Comparison of ENCODE assay signal across 12 cellular contexts in the genomic region with DNA sequence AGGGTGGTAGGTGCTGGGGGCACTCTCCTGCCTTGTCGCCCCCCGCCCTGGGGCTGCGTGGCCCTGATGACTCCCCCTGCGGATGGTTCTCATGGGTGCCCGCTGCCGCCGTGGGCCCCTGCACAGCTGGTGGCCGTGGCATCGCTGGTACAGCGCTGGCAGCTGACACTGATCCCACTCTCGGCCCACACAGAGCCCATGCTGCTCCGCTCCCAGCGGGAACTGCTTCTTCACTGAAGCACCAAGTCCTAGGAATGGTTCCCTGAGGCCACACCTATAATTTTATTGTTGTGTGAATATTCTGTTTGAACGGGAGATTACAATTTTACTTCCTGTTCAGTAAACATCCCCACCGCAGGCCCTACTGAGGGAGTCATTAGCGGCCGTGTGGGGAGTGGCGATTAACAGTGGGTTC.
A peak's percentile ranks its signal among the peaks of the same experiment; 100 is the strongest.
DNase-seq lines count a peak whose midpoint lies in the region; ATAC-seq and TF ChIP-seq lines count a peak whose summit lies in the region.
"Had no signal": no experiment of that assay in that cellular context is flagged by ENCODE, and none has a peak within 500 bp of the region (broad histone marks: within the 10 kb centered on the region; RNA-seq: fewer than 3 reads in every experiment).

No MANE protein-coding gene starts in this region.

- no TSS peak for BruUV-seq in PC-3 (replicated peaks; lab: Mats Ljungman, UMichigan)

- H3K79me2 ChIP-seq in PC-3 (ENCODE audit: low read length) (no peaks in the 10 kb centered on the region), hepatocyte (no peaks in the 10 kb centered on the region)

- H3K27ac Mint-ChIP-seq in stimulated activated naive CD8-positive, alpha-beta T cell treated with anti-CD3 and anti-CD28 coated beads, Interleukin-15, amount 100 ng/mL, for 72 hours, result peak overlapping the region in 1 of 2 donors; percentile 48
- H3K27ac Mint-ChIP-seq: activated naive CD4-positive, alpha-beta T cell treated with anti-CD3 and anti-CD28 coated beads for 36 hours; mesothelial cell of epicardium had no signal

- H3K27ac ChIP-seq in PC-3 (ENCODE audit: low read length), result no peak overlapping the region
- no peak overlapping the region for H3K27ac ChIP-seq in hepatocyte
- H3K27ac ChIP-seq: right lobe of liver had no signal

- TF ChIP-seq CTCF in PC-3 (conservative IDR thresholded peaks at IDR 0.05; ENCODE audit: low read depth, low read length), result no peak
- TF ChIP-seq CTCF in hepatocyte (IDR thresholded peaks at IDR 0.05; ENCODE audit: poor library complexity), result no peak

- H3K36me3 ChIP-seq in PC-3 (ENCODE audit: low read depth, low read length) (no peaks in the 10 kb centered on the region), hepatocyte (replicated peaks; ENCODE audit: insufficient read depth, low read depth) (no peaks in the 10 kb centered on the region)
- H3K36me3 ChIP-seq: right lobe of liver, tibial nerve had no signal

- CTCF ChIA-PET in PC-3 (lab: Charles Lee), result no interaction called here

- H3K27me3 ChIP-seq in PC-3 (ENCODE audit: low read length) (no peaks in the 10 kb centered on the region), hepatocyte (no peaks in the 10 kb centered on the region)
- H3K27me3 ChIP-seq: right lobe of liver had no signal

- peaks cover 40% of the 10 kb centered on the region for H3K4me1 ChIP-seq in PC-3 (ENCODE audit: insufficient read depth, low read length)
- H3K4me1 ChIP-seq in hepatocyte (ENCODE audit: insufficient read depth), result peaks cover 4% of the 10 kb centered on the region
- H3K4me1 ChIP-seq: right lobe of liver had no signal

- 81% methylated on average over 18 of the region's 18 CpGs for WGBS in hepatocyte (ENCODE audit: low lambda C conversion rate, missing lambda C conversion rate)

- DNase-seq in stimulated activated naive CD8-positive, alpha-beta T cell treated with anti-CD3 and anti-CD28 coated beads, Interleukin-15, amount 100 ng/mL, for 72 hours, result no peak
- no peak for DNase-seq in stimulated activated naive CD8-positive, alpha-beta T cell treated with anti-CD3 and anti-CD28 coated beads, Interleukin-15, Interleukin-2, amounts not matched to agents 100 U/mL and 50 U/mL, for 24 hours
- peak; percentile 67 for DNase-seq in PC-3
- DNase-seq in hepatocyte (ENCODE audit: low spot score), result peak; percentile 47
- DNase-seq in NCI-H774 (lab: John Stamatoyannopoulos, UW), result no peak
- DNase-seq in cerebellar nuclear complex (lab: John Stamatoyannopoulos, UW), result no peak
- DNase-seq: activated naive CD4-positive, alpha-beta T cell treated with anti-CD3 and anti-CD28 coated beads for 36 hours; NCI-H146 had no signal

- H3K9me3 Mint-ChIP-seq in stimulated activated naive CD8-positive, alpha-beta T cell treated with anti-CD3 and anti-CD28 coated beads, Interleukin-15, amount 100 ng/mL, for 72 hours, result no peaks in the 10 kb centered on the region
- H3K9me3 Mint-ChIP-seq: activated naive CD4-positive, alpha-beta T cell treated with anti-CD3 and anti-CD28 coated beads for 36 hours; mesothelial cell of epicardium had no signal

- ATAC-seq in stimulated activated naive CD8-positive, alpha-beta T cell treated with anti-CD3 and anti-CD28 coated beads, Interleukin-15, amount 100 ng/mL, for 72 hours, result peak; percentile 15
- ATAC-seq in stimulated activated naive CD8-positive, alpha-beta T cell treated with anti-CD3 and anti-CD28 coated beads, Interleukin-15, Interleukin-2, amounts not matched to agents 100 U/mL and 50 U/mL, for 24 hours, result no peak
- peak; percentile 49 for ATAC-seq in PC-3
- ATAC-seq in HG03280 (IDR thresholded peaks at IDR 0.05; ENCODE audit: unreplicated experiment), result no peak
- ATAC-seq: right lobe of liver had no signal

- peaks cover 26% of the 10 kb centered on the region for H3K4me1 Mint-ChIP-seq in stimulated activated naive CD8-positive, alpha-beta T cell treated with anti-CD3 and anti-CD28 coated beads, Interleukin-15, amount 100 ng/mL, for 72 hours

- H3K9me3 ChIP-seq in PC-3 (ENCODE audit: low read length) (no peaks in the 10 kb centered on the region), hepatocyte (ENCODE audit: low read depth) (no peaks in the 10 kb centered on the region)
- H3K9me3 ChIP-seq: right lobe of liver, tibial nerve had no signal

- peak overlapping the region in 1 of 2 donors; percentile 42 for H3K4me3 Mint-ChIP-seq in stimulated activated naive CD8-positive, alpha-beta T cell treated with anti-CD3 and anti-CD28 coated beads, Interleukin-15, amount 100 ng/mL, for 72 hours
- H3K4me3 Mint-ChIP-seq: activated naive CD4-positive, alpha-beta T cell treated with anti-CD3 and anti-CD28 coated beads for 36 hours; mesothelial cell of epicardium had no signal

- H3K4me2 ChIP-seq in PC-3 (ENCODE audit: low read length) (peak overlapping the region; percentile 49), hepatocyte (no peak overlapping the region)

- no peaks in the 10 kb centered on the region for H3K9me2 ChIP-seq in PC-3 (replicated peaks; ENCODE audit: low read length)
- H3K9me2 ChIP-seq in hepatocyte (replicated peaks; ENCODE audit: insufficient read depth), result no peaks in the 10 kb centered on the region

- no peak overlapping the region; the same call in 1 of the 2 replicates for H3K4me3 ChIP-seq in PC-3 (ENCODE audit: low read length)
- H3K4me3 ChIP-seq in hepatocyte, result no peak overlapping the region
- H3K4me3 ChIP-seq: right lobe of liver had no signal

- no peaks in the 10 kb centered on the region for H4K20me1 ChIP-seq in PC-3 (ENCODE audit: low read length)
- no peaks in the 10 kb centered on the region for H4K20me1 ChIP-seq in hepatocyte (ENCODE audit: insufficient read depth, poor library complexity, severe bottlenecking)

- H2AFZ ChIP-seq in PC-3 (ENCODE audit: low read length) (no peak overlapping the region), hepatocyte (no peak overlapping the region)

- H3F3A ChIP-seq in PC-3 (ENCODE audit: low read length, unreplicated experiment), result no peaks in the 10 kb centered on the region

- H3K27me3 Mint-ChIP-seq in stimulated activated naive CD8-positive, alpha-beta T cell treated with anti-CD3 and anti-CD28 coated beads, Interleukin-15, amount 100 ng/mL, for 72 hours, result peaks cover 23% of the 10 kb centered on the region

- no peak overlapping the region for H3K9ac ChIP-seq in PC-3 (ENCODE audit: low read length)

- POLR2A ChIA-PET in PC-3 (lab: Charles Lee; ENCODE audit: unreplicated experiment), result no interaction called here

- intact Hi-C loops in PC-3 (cut with micrococcal nuclease), result no loop called here

Comparison
In these comparisons a context has a peak if more than half of its experiments do, and no peak if none do; other contexts are left out.
1. ATAC-seq: peak in stimulated activated naive CD8-positive, alpha-beta T cell treated with anti-CD3 and anti-CD28 coated beads, Interleukin-15, amount 100 ng/mL, for 72 hours (single experiment) and PC-3 (single experiment); none in stimulated activated naive CD8-positive, alpha-beta T cell treated with anti-CD3 and anti-CD28 coated beads, Interleukin-15, Interleukin-2, amounts not matched to agents 100 U/mL and 50 U/mL, for 24 hours (single experiment) and HG03280 (single experiment).
2. DNase-seq: peak in PC-3 (single experiment) and hepatocyte (single experiment); none in stimulated activated naive CD8-positive, alpha-beta T cell treated with anti-CD3 and anti-CD28 coated beads, Interleukin-15, amount 100 ng/mL, for 72 hours (0 of 2), stimulated activated naive CD8-positive, alpha-beta T cell treated with anti-CD3 and anti-CD28 coated beads, Interleukin-15, Interleukin-2, amounts not matched to agents 100 U/mL and 50 U/mL, for 24 hours (single experiment), NCI-H774 (single experiment) and cerebellar nuclear complex (0 of 2).